1 cellular context compared by ENCODE assay signal in genomic region chr3:196192036-196193001, GRCh38.
TF ChIP-seq lines count a peak whose summit lies in the region.

No MANE protein-coding gene starts in this region.

TF ChIP-seq in GM12878, 131 proteins besides CTCF, POLR2A, EP300 and RAD21 (continued from another document and continues in another):
- TF ChIP-seq ESRRA (IDR thresholded peaks at IDR 0.05; ENCODE audit: low read length): no peak
- TF ChIP-seq TBL1XR1 (IDR thresholded peaks at IDR 0.05; ENCODE audit: low read depth, low read length): peak; percentile 69
- TF ChIP-seq SUPT20H (IDR thresholded peaks at IDR 0.05; ENCODE audit: borderline replicate concordance, control insufficient read depth, low read depth, low read length): no peak
- TF ChIP-seq RUNX3 (IDR thresholded peaks at IDR 0.05; ENCODE audit: low read length): peak; percentile 70
- peak; percentile 22; the same call in 1 of the 2 replicates for TF ChIP-seq ELK1 (IDR thresholded peaks at IDR 0.05; ENCODE audit: low read depth, low read length)
- peak; percentile 33 for TF ChIP-seq ATF7 (IDR thresholded peaks at IDR 0.05; ENCODE audit: low read depth)
- TF ChIP-seq STAT3 (IDR thresholded peaks at IDR 0.05; ENCODE audit: low read depth, low read length): no peak; the same call in 1 of the 2 replicates
- TF ChIP-seq MEF2B (IDR thresholded peaks at IDR 0.05; ENCODE audit: partially characterized antibody, poor library complexity, severe bottlenecking): peak; percentile 99
- no peak for TF ChIP-seq ATF3 (IDR thresholded peaks at IDR 0.05; ENCODE audit: borderline replicate concordance, extremely low read depth, low read depth, low read length)
- no peak for TF ChIP-seq RCOR1 (conservative IDR thresholded peaks at IDR 0.05; ENCODE audit: low read depth, low read length)
- TF ChIP-seq ZBTB33 (IDR thresholded peaks at IDR 0.05): no peak
- peak; percentile 81; the same call in 1 of the 2 replicates for TF ChIP-seq RB1 (IDR thresholded peaks at IDR 0.05; ENCODE audit: borderline replicate concordance)
- no peak for TF ChIP-seq E4F1 (IDR thresholded peaks at IDR 0.05; ENCODE audit: borderline replicate concordance, partially characterized antibody)
- peak; percentile 44; the same call in 1 of the 2 replicates for TF ChIP-seq RAD51 (IDR thresholded peaks at IDR 0.05)
- TF ChIP-seq USF1 (IDR thresholded peaks at IDR 0.05; ENCODE audit: borderline replicate concordance, extremely low read length, insufficient read depth, low read depth, low read length): no peak
- TF ChIP-seq ATF2 (IDR thresholded peaks at IDR 0.05; ENCODE audit: low read length): no peak
- TF ChIP-seq SP1 (IDR thresholded peaks at IDR 0.05; ENCODE audit: low read depth, low read length): peak; percentile 30
- peak; percentile 23; the same call in 1 of the 2 replicates for TF ChIP-seq SPI1 (IDR thresholded peaks at IDR 0.05; ENCODE audit: borderline replicate concordance, insufficient read depth, low read depth, low read length)
- no peak for TF ChIP-seq NFXL1 (IDR thresholded peaks at IDR 0.05; ENCODE audit: borderline replicate concordance)
- no peak for TF ChIP-seq NR2C1 (IDR thresholded peaks at IDR 0.05)
- no peak for TF ChIP-seq HDAC2 (IDR thresholded peaks at IDR 0.05)
- TF ChIP-seq CHD2 (IDR thresholded peaks at IDR 0.05; ENCODE audit: borderline replicate concordance, low read depth, low read length): 0 out of 2 replicates have a peak, but pooled peaks have one; percentile 41
- no peak for TF ChIP-seq PML (IDR thresholded peaks at IDR 0.05; ENCODE audit: low read length)
- peak; percentile 98 for TF ChIP-seq IKZF1 (conservative IDR thresholded peaks at IDR 0.05)
- no peak for TF ChIP-seq BMI1 (IDR thresholded peaks at IDR 0.05; ENCODE audit: borderline replicate concordance)
- TF ChIP-seq ZBTB4 (CRISPR knock-in tag; IDR thresholded peaks at IDR 0.05): no peak
- peak; percentile 51 for TF ChIP-seq E2F8 (IDR thresholded peaks at IDR 0.05; ENCODE audit: low read depth, partially characterized antibody)
- no peak for TF ChIP-seq MYB (IDR thresholded peaks at IDR 0.05; ENCODE audit: borderline replicate concordance, low read depth, low read length)
- no peak for TF ChIP-seq REST (IDR thresholded peaks at IDR 0.05; ENCODE audit: low read depth, low read length)
- peak; percentile 94 for TF ChIP-seq RELA (IDR thresholded peaks at IDR 0.05; ENCODE audit: borderline replicate concordance, partially characterized antibody)
- TF ChIP-seq TCF12 (IDR thresholded peaks at IDR 0.05; ENCODE audit: low read depth, low read length): peak; percentile 72; the same call in 1 of the 2 replicates
- TF ChIP-seq SIN3A (IDR thresholded peaks at IDR 0.05; ENCODE audit: low read depth, low read length): 0 out of 2 replicates have a peak, but pooled peaks have one; percentile 47
- TF ChIP-seq DPF2 (IDR thresholded peaks at IDR 0.05): peak; percentile 82; the same call in 1 of the 2 replicates
- TF ChIP-seq TAF1 (IDR thresholded peaks at IDR 0.05; ENCODE audit: borderline replicate concordance, low read depth, low read length): peak; percentile 33; the same call in 1 of the 2 replicates
- no peak; the same call in 1 of the 2 replicates for TF ChIP-seq SMC3 (IDR thresholded peaks at IDR 0.05; ENCODE audit: borderline replicate concordance, low read length)
- TF ChIP-seq ETV6 (conservative IDR thresholded peaks at IDR 0.05 in 1 of 2, IDR thresholded peaks at IDR 0.05 in 1 of 2; ENCODE audit: borderline replicate concordance in 1 of 2, low read depth in 1 of 2): peak in 1 of 2 experiments; percentile 46; a peak in 1 of 4 replicates
- TF ChIP-seq GABPA (IDR thresholded peaks at IDR 0.05; ENCODE audit: low read depth): no peak
- no peak for TF ChIP-seq ZBED1 (IDR thresholded peaks at IDR 0.05; ENCODE audit: borderline replicate concordance)
- no peak for TF ChIP-seq KDM1A (IDR thresholded peaks at IDR 0.05; ENCODE audit: borderline replicate concordance)
- no peak for TF ChIP-seq TCF3 (IDR thresholded peaks at IDR 0.05; ENCODE audit: borderline replicate concordance, insufficient read depth, low read depth, low read length)
- no peak for TF ChIP-seq JUNB (IDR thresholded peaks at IDR 0.05)
- TF ChIP-seq ZNF384 (IDR thresholded peaks at IDR 0.05; ENCODE audit: borderline replicate concordance, low read depth, low read length): no peak; the same call in 1 of the 2 replicates
- 0 out of 2 replicates have a peak, but pooled peaks have one; percentile 32 for TF ChIP-seq IRF4 (IDR thresholded peaks at IDR 0.05; ENCODE audit: low read depth, low read length)
- TF ChIP-seq IKZF2 (IDR thresholded peaks at IDR 0.05): peak; percentile 98
